ENCODE assay signal across 23 cellular contexts in the genomic region with DNA sequence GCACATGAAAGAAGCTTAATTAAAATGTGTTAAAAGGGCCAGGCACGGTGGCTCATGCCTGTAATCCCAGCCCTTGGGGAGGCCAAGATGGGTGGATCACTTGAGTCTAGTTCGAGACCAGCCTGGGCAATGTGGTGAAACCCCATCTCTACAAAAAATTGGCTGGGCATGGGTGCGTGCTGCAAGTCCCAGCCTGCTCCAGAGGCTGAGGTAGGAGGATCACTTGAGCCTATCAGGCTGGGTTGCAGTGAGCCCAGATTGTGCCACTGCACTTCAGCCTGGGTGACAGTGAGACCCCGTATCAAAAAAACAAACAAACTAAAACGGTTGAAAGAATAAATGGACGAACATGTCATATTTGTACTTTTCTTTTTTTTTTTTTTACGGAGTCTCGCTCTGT.
"Had no signal": no experiment of that assay in that cellular context is flagged by ENCODE, and none has a peak within 500 bp of the region (broad histone marks: within the 10 kb centered on the region; RNA-seq: fewer than 3 reads in every experiment).

No MANE protein-coding gene starts in this region.

- DNase-seq: hippocampal formation; left colon; left ventricle myocardium inferior; naive B cell; ovary; right cardiac atrium; stimulated activated CD4-positive, alpha-beta T cell treated with anti-CD3 and anti-CD28 coated beads, Interleukin-12 subunit alpha, Interleukin-12 subunit beta, amount 100 ng/mL, for 4 hours; stimulated activated CD4-positive, alpha-beta T cell treated with anti-CD3 and anti-CD28 coated beads, Interleukin-15, amount 100 ng/mL, for 24 hours; stimulated activated CD4-positive, alpha-beta T cell treated with anti-CD3 and anti-CD28 coated beads, Interleukin-2, amount 100 ng/mL, for 24 hours; stimulated activated CD4-positive, alpha-beta T cell treated with anti-CD3 and anti-CD28 coated beads, Interleukin-4, amount 100 ng/mL, for 1 hour; stimulated activated naive CD8-positive, alpha-beta T cell treated with anti-CD3 and anti-CD28 coated beads, Interleukin-15, Interleukin-2, amounts not matched to agents 100 U/mL and 50 U/mL, for 24 hours; stomach; testis; thyroid gland; transverse colon; upper lobe of left lung had no signal

- H3K4me1 Mint-ChIP-seq: mesothelial cell of epicardium had no signal

- ATAC-seq: left colon; natural killer cell treated with Interleukin-12 subunit alpha and Interleukin-12 subunit beta and Interleukin-15 and Interleukin-18, amount 100 ng/mL, for 72 hours; right cardiac atrium; sciatic nerve; stimulated activated effector memory CD8-positive, alpha-beta T cell treated with anti-CD3 and anti-CD28 coated beads, Interleukin-12 subunit alpha, Interleukin-12 subunit beta, amount 100 ng/mL, for 72 hours; stimulated activated naive CD8-positive, alpha-beta T cell treated with anti-CD3 and anti-CD28 coated beads, Interleukin-15, Interleukin-2, amounts not matched to agents 100 U/mL and 50 U/mL, for 24 hours had no signal

- H3K27ac ChIP-seq: left ventricle myocardium inferior, ovary, skin epidermis, stomach, testis, thyroid gland, transverse colon, upper lobe of left lung had no signal

- FAIRE-seq: keratinocyte had no signal

- H3K4me3 Mint-ChIP-seq: mesothelial cell of epicardium; natural killer cell treated with Interleukin-12 subunit alpha and Interleukin-12 subunit beta and Interleukin-15 and Interleukin-18, amount 100 ng/mL, for 72 hours; stimulated activated effector memory CD8-positive, alpha-beta T cell treated with anti-CD3 and anti-CD28 coated beads, Interleukin-12 subunit alpha, Interleukin-12 subunit beta, amount 100 ng/mL, for 72 hours had no signal

- H3K27ac Mint-ChIP-seq: mesothelial cell of epicardium; progenitor cell of endocrine pancreas; stimulated activated effector memory CD8-positive, alpha-beta T cell treated with anti-CD3 and anti-CD28 coated beads, Interleukin-12 subunit alpha, Interleukin-12 subunit beta, amount 100 ng/mL, for 72 hours had no signal

- H3K27me3 Mint-ChIP-seq: naive B cell; natural killer cell treated with Interleukin-12 subunit alpha and Interleukin-12 subunit beta and Interleukin-15 and Interleukin-18, amount 100 ng/mL, for 72 hours; progenitor cell of endocrine pancreas had no signal

- H3K9me3 Mint-ChIP-seq: naive B cell; natural killer cell treated with Interleukin-12 subunit alpha and Interleukin-12 subunit beta and Interleukin-15 and Interleukin-18, amount 100 ng/mL, for 72 hours; stimulated activated effector memory CD8-positive, alpha-beta T cell treated with anti-CD3 and anti-CD28 coated beads, Interleukin-12 subunit alpha, Interleukin-12 subunit beta, amount 100 ng/mL, for 72 hours had no signal
